10 cellular contexts compared by ENCODE assay signal in the genomic region with DNA sequence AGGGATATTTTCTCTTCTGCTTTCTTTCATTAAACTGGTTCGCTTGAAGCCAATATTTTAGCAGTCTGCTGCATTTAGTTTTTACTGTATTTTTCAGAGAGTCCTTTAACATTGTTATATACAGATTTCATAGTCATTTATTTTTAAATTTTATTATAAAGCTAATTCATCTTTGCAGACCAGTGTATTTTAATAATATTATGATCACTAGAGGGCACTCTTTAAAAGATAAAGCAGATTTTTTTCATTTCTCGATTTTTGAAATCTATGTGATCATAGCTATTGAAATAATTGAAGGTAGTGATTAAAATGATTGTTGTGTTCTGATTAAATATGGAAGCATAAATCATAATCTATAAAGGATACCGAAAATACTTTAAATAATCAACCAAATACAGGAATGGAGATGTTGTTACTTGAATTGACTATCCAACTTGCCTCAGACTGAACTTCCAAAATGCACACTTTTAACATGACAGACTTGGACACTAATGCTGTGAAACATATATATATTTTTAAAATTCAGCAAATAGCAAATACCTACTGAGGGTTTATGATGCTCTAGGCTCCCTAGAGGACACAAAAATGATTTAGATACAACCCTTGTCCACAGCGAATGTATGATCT. TPM values are rescaled to one million over a fixed set of nuclear protein-coding genes. Genes with fewer than 3 reads are reported as not detected.
DNase-seq lines count a peak whose midpoint lies in the region; ATAC-seq, FAIRE-seq and TF ChIP-seq lines count a peak whose summit lies in the region.
"Had no signal": no experiment of that assay in that cellular context is flagged by ENCODE, and none has a peak within 500 bp of the region (broad histone marks: within the 10 kb centered on the region; RNA-seq: fewer than 3 reads in every experiment).

No MANE protein-coding gene starts in this region.

- H3K4me3 ChIP-seq in DOHH2 (ENCODE audit: low read length) (no peak overlapping the region), Loucy (ENCODE audit: low read length, poor library complexity, severe bottlenecking) (no peak overlapping the region), GM12878 (no peak overlapping the region), neural progenitor cell (no peak overlapping the region)
- H3K4me3 ChIP-seq: lung had no signal

- no peaks in the 10 kb centered on the region for H3F3A ChIP-seq in DOHH2 (ENCODE audit: control insufficient read depth, insufficient read depth)
- no peaks in the 10 kb centered on the region for H3F3A ChIP-seq in Loucy (ENCODE audit: low read depth)
- H3F3A ChIP-seq in neural progenitor cell (ENCODE audit: low read depth), result no peaks in the 10 kb centered on the region

- RAD21 ChIA-PET in GM12878 (lab: Charles Lee; ENCODE audit: unreplicated experiment), result interaction anchor here (0.6 to 8.0 kb wide), 25 partner anchors 10 to 230 kb away, joined by 3 to 379 read pairs (median 4); no protein-coding TSS in a partner anchor

- no peaks in the 10 kb centered on the region for H3K4me1 Mint-ChIP-seq in neural progenitor cell
- H3K4me1 Mint-ChIP-seq in activated CD8-positive, alpha-beta memory T cell treated with anti-CD3 and anti-CD28 coated beads, Interleukin-2, amount 10 ng/mL, durations not matched to agents 7 days and 5 days, result no peaks in the 10 kb centered on the region

- H3K36me3 Mint-ChIP-seq in neural progenitor cell, result peaks cover 7% of the 10 kb centered on the region
- peaks cover 4% of the 10 kb centered on the region for H3K36me3 Mint-ChIP-seq in activated CD8-positive, alpha-beta memory T cell treated with anti-CD3 and anti-CD28 coated beads, Interleukin-2, amount 10 ng/mL, durations not matched to agents 7 days and 5 days

- in situ Hi-C loops in GM12878 (cut with MboI), result loop anchor here (5.0 kb wide), 1 partner anchor 124 kb away; no protein-coding TSS in a partner anchor

- H3K27me3 ChIP-seq in DOHH2 (ENCODE audit: control insufficient read depth, low read length), result no peaks in the 10 kb centered on the region
- peaks cover 1% of the 10 kb centered on the region for H3K27me3 ChIP-seq in Loucy (ENCODE audit: insufficient read depth, low read length, poor library complexity, severe bottlenecking)
- H3K27me3 ChIP-seq in GM12878 (replicated peaks in 1 of 2; ENCODE audit: control insufficient read depth in 2 of 2, insufficient read depth in 2 of 2, low read length in 1 of 2), result no peaks in the 10 kb centered on the region
- no peaks in the 10 kb centered on the region for H3K27me3 ChIP-seq in neural progenitor cell

- peak; percentile 44 for TF ChIP-seq CTCF in DOHH2 (IDR thresholded peaks at IDR 0.05; ENCODE audit: low read depth, low read length, poor library complexity, severe bottlenecking)
- peak; percentile 65; the same call in 1 of the 2 replicates for TF ChIP-seq CTCF in Loucy (conservative IDR thresholded peaks at IDR 0.05; ENCODE audit: low read length)
- peak in 1 of 3 experiments; percentile 15; a peak in 2 of 6 replicates for TF ChIP-seq CTCF in GM12878 (IDR thresholded peaks at IDR 0.05 in 2 of 3, conservative IDR thresholded peaks at IDR 0.05 in 1 of 3; ENCODE audit: control insufficient read depth in 2 of 3, extremely low read depth in 1 of 3, insufficient read depth in 1 of 3, low read depth in 3 of 3, low read length in 3 of 3)
- peak; percentile 40 for TF ChIP-seq CTCF in neural progenitor cell (IDR thresholded peaks at IDR 0.05)

- no peaks in the 10 kb centered on the region for H3K9me3 ChIP-seq in DOHH2 (ENCODE audit: control insufficient read depth, insufficient read depth, low read length)
- H3K9me3 ChIP-seq in Loucy (ENCODE audit: insufficient read depth, low read depth, low read length), result no peaks in the 10 kb centered on the region
- peaks cover 20% of the 10 kb centered on the region; the same call in 2 of the 3 replicates for H3K9me3 ChIP-seq in GM12878 (replicated peaks; ENCODE audit: control insufficient read depth, insufficient read depth, low read length)
- H3K9me3 ChIP-seq in neural progenitor cell (ENCODE audit: low read depth), result no peaks in the 10 kb centered on the region

- H3K4me1 ChIP-seq in DOHH2 (ENCODE audit: control insufficient read depth, low read length) (no peaks in the 10 kb centered on the region), Loucy (ENCODE audit: insufficient read depth, low read length, poor library complexity, severe bottlenecking) (no peaks in the 10 kb centered on the region), GM12878 (ENCODE audit: control insufficient read depth, insufficient read depth, low read length) (peaks cover 20% of the 10 kb centered on the region), neural progenitor cell (no peaks in the 10 kb centered on the region)

- peaks cover 10% of the 10 kb centered on the region for H3K9me3 Mint-ChIP-seq in neural progenitor cell
- H3K9me3 Mint-ChIP-seq in activated CD8-positive, alpha-beta memory T cell treated with anti-CD3 and anti-CD28 coated beads, Interleukin-2, amount 10 ng/mL, durations not matched to agents 7 days and 5 days (ENCODE audit: low read depth), result no peaks in the 10 kb centered on the region

- H2AFZ ChIP-seq in Loucy (ENCODE audit: low read length), result no peak overlapping the region
- H2AFZ ChIP-seq in GM12878 (ENCODE audit: control insufficient read depth, low read depth, low read length), result no peak overlapping the region
- no peak overlapping the region for H2AFZ ChIP-seq in neural progenitor cell (replicated peaks)

- H3K4me3 Mint-ChIP-seq in neural progenitor cell, result no peak overlapping the region
- H3K4me3 Mint-ChIP-seq in activated CD8-positive, alpha-beta memory T cell treated with anti-CD3 and anti-CD28 coated beads, Interleukin-2, amount 10 ng/mL, durations not matched to agents 7 days and 5 days, result no peak overlapping the region
- H3K4me3 Mint-ChIP-seq: dendritic cell treated with granulocyte-macrophage colony-stimulating factor and Interleukin-4, amounts not matched to agents 40 ng/mL and 50 ng/mL, for 4 days had no signal

- H3K36me3 ChIP-seq in DOHH2 (ENCODE audit: control insufficient read depth, low read length) (no peaks in the 10 kb centered on the region), Loucy (ENCODE audit: insufficient read depth, low read length) (no peaks in the 10 kb centered on the region), GM12878 (ENCODE audit: control insufficient read depth in 2 of 2, insufficient read depth in 2 of 2, low read length in 1 of 2) (no peaks in the 10 kb centered on the region), neural progenitor cell (no peaks in the 10 kb centered on the region)

- POLR2A ChIA-PET in GM12878 (lab: Charles Lee), result interaction anchor here (0.6 to 2.3 kb wide), 8 partner anchors 20 to 137 kb away, joined by 3 to 8 read pairs (median 4); no protein-coding TSS in a partner anchor

- peak; percentile 45 for TF ChIP-seq RAD21 in GM12878 (IDR thresholded peaks at IDR 0.05; ENCODE audit: insufficient read depth, low read depth, low read length)

- no peaks in the 10 kb centered on the region for H4K20me1 ChIP-seq in DOHH2 (ENCODE audit: control insufficient read depth, insufficient read depth, low read depth, low read length)
- no peaks in the 10 kb centered on the region for H4K20me1 ChIP-seq in Loucy (ENCODE audit: insufficient read depth, low read length, poor library complexity, severe bottlenecking)
- no peaks in the 10 kb centered on the region for H4K20me1 ChIP-seq in GM12878 (ENCODE audit: control insufficient read depth, insufficient read depth)
- no peaks in the 10 kb centered on the region for H4K20me1 ChIP-seq in neural progenitor cell (ENCODE audit: low read depth)

- H3K27ac Mint-ChIP-seq in neural progenitor cell, result no peak overlapping the region
- no peak overlapping the region for H3K27ac Mint-ChIP-seq in activated CD8-positive, alpha-beta memory T cell treated with anti-CD3 and anti-CD28 coated beads, Interleukin-2, amount 10 ng/mL, durations not matched to agents 7 days and 5 days
- H3K27ac Mint-ChIP-seq: dendritic cell treated with granulocyte-macrophage colony-stimulating factor and Interleukin-4, amounts not matched to agents 40 ng/mL and 50 ng/mL, for 4 days had no signal

- FAIRE-seq in GM12878 (lab: Jason Lieb, UNC), result no peak

- H3K4me2 ChIP-seq in DOHH2 (ENCODE audit: low read length) (no peak overlapping the region), Loucy (ENCODE audit: low read depth, low read length, poor library complexity, severe bottlenecking) (no peak overlapping the region), GM12878 (ENCODE audit: control insufficient read depth, insufficient read depth) (no peak overlapping the region), neural progenitor cell (no peak overlapping the region)

- H3K9ac ChIP-seq in Loucy (ENCODE audit: low read depth, low read length, poor library complexity, severe bottlenecking) (no peak overlapping the region), GM12878 (ENCODE audit: control insufficient read depth, insufficient read depth, low read length) (no peak overlapping the region), neural progenitor cell (no peak overlapping the region)

- intact Hi-C loops in GM12878 (cut with micrococcal nuclease; ENCODE audit: unreplicated experiment), result loop anchor here (1.0 kb wide), 2 partner anchors 24 to 131 kb away; no protein-coding TSS in a partner anchor

- no peaks in the 10 kb centered on the region for H3K9me2 ChIP-seq in DOHH2 (replicated peaks; ENCODE audit: control insufficient read depth, low read length)
- no peaks in the 10 kb centered on the region for H3K9me2 ChIP-seq in Loucy (replicated peaks; ENCODE audit: low read depth, low read length)

- no peak overlapping the region for H3K27ac ChIP-seq in DOHH2 (ENCODE audit: low read depth, low read length)
- no peak overlapping the region for H3K27ac ChIP-seq in GM12878 (ENCODE audit: control insufficient read depth, insufficient read depth)
- no peak overlapping the region for H3K27ac ChIP-seq in neural progenitor cell

- SMC1A ChIA-PET in GM12878 (lab: Charles Lee; ENCODE audit: uncharacterized antibody, unreplicated experiment), result interaction anchor here (0.7 to 8.0 kb wide), 45 partner anchors 8 to 396 kb away, joined by 3 to 527 read pairs (median 4); partner anchors contain the start of gene ST7

- no peak for TF ChIP-seq EP300 in GM12878 (IDR thresholded peaks at IDR 0.05; ENCODE audit: borderline replicate concordance in 1 of 2, control insufficient read depth in 1 of 2, low read depth in 2 of 2, low read length in 2 of 2)

- ATAC-seq in GM12878, result 0 out of 3 replicates have a peak, but pooled peaks have one; percentile 24
- ATAC-seq in activated CD8-positive, alpha-beta memory T cell treated with anti-CD3 and anti-CD28 coated beads, Interleukin-2, amount 10 ng/mL, durations not matched to agents 7 days and 5 days, result no peak

- BruUV-seq in GM12878 (replicated peaks; lab: Mats Ljungman, UMichigan), result no TSS peak

- peaks cover 3% of the 10 kb centered on the region for H3K27me3 Mint-ChIP-seq in neural progenitor cell (ENCODE audit: insufficient read depth, low read depth)
- H3K27me3 Mint-ChIP-seq in activated CD8-positive, alpha-beta memory T cell treated with anti-CD3 and anti-CD28 coated beads, Interleukin-2, amount 10 ng/mL, durations not matched to agents 7 days and 5 days, result no peaks in the 10 kb centered on the region
- H3K27me3 Mint-ChIP-seq: dendritic cell treated with granulocyte-macrophage colony-stimulating factor and Interleukin-4, amounts not matched to agents 40 ng/mL and 50 ng/mL, for 4 days had no signal

- whole genome bisulfite sequencing in GM12878 (ENCODE audit: insufficient coverage, insufficient replicate concordance, low lambda C conversion rate, missing lambda C conversion rate), result 51% methylated on average over 4 of the region's 4 CpGs

- TF ChIP-seq POLR2A in GM12878 (IDR thresholded peaks at IDR 0.05; ENCODE audit: low read depth, low read length), result no peak

- H3K79me2 ChIP-seq in DOHH2 (ENCODE audit: control insufficient read depth, low read length), result no peaks in the 10 kb centered on the region
- no peaks in the 10 kb centered on the region for H3K79me2 ChIP-seq in Loucy (ENCODE audit: insufficient read depth, low read length)
- peaks cover 37% of the 10 kb centered on the region for H3K79me2 ChIP-seq in GM12878 (ENCODE audit: control insufficient read depth, insufficient read depth, low read length)
- no peaks in the 10 kb centered on the region for H3K79me2 ChIP-seq in neural progenitor cell (ENCODE audit: low read depth)

- DNase-seq in GM12878 (ENCODE audit: low read depth, low spot score) (no peak), neural progenitor cell (ENCODE audit: low spot score) (no peak), RKO (ENCODE audit: low spot score) (no peak), DMS114 treated with DMSO at 0.1 percent for 48 hours (lab: John Stamatoyannopoulos, UW; ENCODE audit: unreplicated experiment) (no peak)
- no peak for DNase-seq in activated CD8-positive, alpha-beta memory T cell treated with anti-CD3 and anti-CD28 coated beads, Interleukin-2, amount 10 ng/mL, durations not matched to agents 7 days and 5 days
- DNase-seq: NCI-H82 had no signal

- CTCF ChIA-PET in GM12878 (lab: Yijun Ruan, JAX), result interaction anchor here (0.5 to 17.1 kb wide), 44 partner anchors 9 to 397 kb away, joined by 3 to 827 read pairs (median 4); no protein-coding TSS in a partner anchor
- CTCF ChIA-PET in activated CD8-positive, alpha-beta memory T cell treated with anti-CD3 and anti-CD28 coated beads, Interleukin-2, amount 10 ng/mL, durations not matched to agents 7 days and 5 days (lab: Charles Lee), result interaction anchor here (0.5 to 3.2 kb wide), 19 partner anchors 9 to 146 kb away, joined by 3 to 23 read pairs (median 4); partner anchors contain the start of gene ST7

RNA-seq across cellular contexts. Expression of gene ST7, which starts 35.2 kb away (rescaled TPM):
- total RNA-seq in GM12878 (2013; cell fraction: nucleolus; rRNA removed), result 157 and 175 TPM in 2 replicates
- 62.1 and 74.9 TPM in 2 replicates for total RNA-seq in GM12878 (2014; rRNA removed)
- 27.5 and 27.7 TPM in 2 replicates for total RNA-seq in GM12878 (2014; rRNA removed; fragmentation: Illumina TruSeq; extraction: Trizol)
- 46.0 and 46.9 TPM in 2 replicates for total RNA-seq in GM12878 (2021)
- 34.6 TPM for polyA plus RNA-seq in GM12878 (2011; ENCODE audit: low read depth)
- polyA plus RNA-seq in GM12878 (2011; rRNA removed), result 66.9 and 76.2 TPM in 2 replicates
- polyA plus RNA-seq in GM12878 (2011; cell fraction: cytosol; rRNA removed), result 43.6 and 50.4 TPM in 2 replicates
- 43.1 and 57.6 TPM in 2 replicates for polyA plus RNA-seq in GM12878 (2011; cell fraction: nucleus; rRNA removed)
- polyA plus RNA-seq in GM12878 (2012), result 36.7 and 47.4 TPM in 2 replicates
- 76.4 and 90.7 TPM in 2 replicates for polyA plus RNA-seq in GM12878 (2014; fragmentation: Illumina TruSeq; extraction: Trizol)
- 10 to 100 TPM; 49.9 to 50.5 TPM for polyA plus RNA-seq in GM12878 (2014; fragmentation: Nextera tagmentation; extraction: Ambion mirVana)
- polyA plus RNA-seq in GM12878 (2014; rRNA removed), result 56.6 and 63.9 TPM in 2 replicates
- 10 to 100 TPM; 48.9 to 56.7 TPM for polyA plus RNA-seq in GM12878 (2016; fragmentation: Nextera tagmentation; extraction: Ambion mirVana)
- 74.1 and 76.4 TPM in 2 replicates for polyA minus RNA-seq in GM12878 (2011; rRNA and poly(A)+ RNA removed)
- polyA minus RNA-seq in GM12878 (2011; cell fraction: cytosol; rRNA and poly(A)+ RNA removed), result 24.3 and 26.6 TPM in 2 replicates
- 91.3 and 97.8 TPM in 2 replicates for polyA minus RNA-seq in GM12878 (2011; cell fraction: nucleus; rRNA and poly(A)+ RNA removed)
- total RNA-seq in neural progenitor cell (ENCODE audit: low replicate concordance), result 5.8 and 6.7 TPM in 2 replicates
- total RNA-seq in activated CD8-positive, alpha-beta memory T cell treated with anti-CD3 and anti-CD28 coated beads, Interleukin-2, amount 10 ng/mL, durations not matched to agents 7 days and 5 days, result 10 to 100 TPM in 1 of 2 experiments, 1 to 10 TPM in 1; 7.2 to 12.8 TPM
